Comparison of ENCODE assay signal across 1 cellular context in the genomic region with DNA sequence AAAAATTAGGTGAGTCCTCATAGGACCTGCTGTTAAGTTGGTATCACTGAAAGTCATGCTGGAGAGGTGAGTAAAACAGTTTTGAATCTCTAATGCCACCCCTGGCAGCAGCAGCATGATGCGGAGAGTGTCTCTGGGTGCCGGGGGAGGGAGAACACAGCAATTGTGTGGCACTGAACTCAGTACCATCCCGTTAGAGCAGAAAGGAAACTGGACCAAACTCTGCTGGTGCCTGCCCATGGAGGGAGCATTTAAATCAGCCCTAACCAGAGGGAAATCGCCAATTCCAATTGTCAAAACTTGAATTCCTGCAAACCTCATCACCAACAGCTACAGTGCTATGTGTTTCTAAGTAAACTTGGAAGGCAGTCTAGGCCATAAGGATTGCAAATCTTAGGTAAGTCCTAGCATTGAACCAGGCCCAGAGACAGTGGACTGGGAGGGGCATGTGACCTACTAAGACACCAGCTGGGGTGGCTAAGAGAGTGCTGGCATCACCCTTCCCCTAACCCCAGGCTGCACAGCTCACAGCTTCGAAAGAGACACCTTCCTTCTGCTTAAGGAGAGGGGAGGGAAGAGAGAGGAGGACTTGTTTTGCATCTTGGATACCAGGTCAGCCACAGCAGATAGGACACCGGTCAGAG.
TF ChIP-seq lines count a peak whose summit lies in the region.

No MANE protein-coding gene starts in this region.

TF ChIP-seq in K562, 482 proteins besides CTCF, POLR2A, EP300 and RAD21:
- TF ChIP-seq, protein P1, sequence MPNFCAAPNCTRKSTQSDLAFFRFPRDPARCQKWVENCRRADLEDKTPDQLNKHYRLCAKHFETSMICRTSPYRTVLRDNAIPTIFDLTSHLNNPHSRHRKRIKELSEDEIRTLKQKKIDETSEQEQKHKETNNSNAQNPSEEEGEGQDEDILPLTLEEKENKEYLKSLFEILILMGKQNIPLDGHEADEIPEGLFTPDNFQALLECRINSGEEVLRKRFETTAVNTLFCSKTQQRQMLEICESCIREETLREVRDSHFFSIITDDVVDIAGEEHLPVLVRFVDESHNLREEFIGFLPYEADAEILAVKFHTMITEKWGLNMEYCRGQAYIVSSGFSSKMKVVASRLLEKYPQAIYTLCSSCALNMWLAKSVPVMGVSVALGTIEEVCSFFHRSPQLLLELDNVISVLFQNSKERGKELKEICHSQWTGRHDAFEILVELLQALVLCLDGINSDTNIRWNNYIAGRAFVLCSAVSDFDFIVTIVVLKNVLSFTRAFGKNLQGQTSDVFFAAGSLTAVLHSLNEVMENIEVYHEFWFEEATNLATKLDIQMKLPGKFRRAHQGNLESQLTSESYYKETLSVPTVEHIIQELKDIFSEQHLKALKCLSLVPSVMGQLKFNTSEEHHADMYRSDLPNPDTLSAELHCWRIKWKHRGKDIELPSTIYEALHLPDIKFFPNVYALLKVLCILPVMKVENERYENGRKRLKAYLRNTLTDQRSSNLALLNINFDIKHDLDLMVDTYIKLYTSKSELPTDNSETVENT (CRISPR knock-in tag; IDR thresholded peaks at IDR 0.05), result no peak
- TF ChIP-seq HDAC6 (IDR thresholded peaks at IDR 0.05; ENCODE audit: low read depth, low read length) (no peak), ATF1 (CRISPR knock-in tag; IDR thresholded peaks at IDR 0.05) (no peak), ATF1 (tag; IDR thresholded peaks at IDR 0.05) (no peak), ZNF263 (CRISPR knock-in tag; IDR thresholded peaks at IDR 0.05; ENCODE audit: borderline replicate concordance) (no peak), LCOR (CRISPR knock-in tag; IDR thresholded peaks at IDR 0.05) (no peak)
- TF ChIP-seq, protein P2, sequence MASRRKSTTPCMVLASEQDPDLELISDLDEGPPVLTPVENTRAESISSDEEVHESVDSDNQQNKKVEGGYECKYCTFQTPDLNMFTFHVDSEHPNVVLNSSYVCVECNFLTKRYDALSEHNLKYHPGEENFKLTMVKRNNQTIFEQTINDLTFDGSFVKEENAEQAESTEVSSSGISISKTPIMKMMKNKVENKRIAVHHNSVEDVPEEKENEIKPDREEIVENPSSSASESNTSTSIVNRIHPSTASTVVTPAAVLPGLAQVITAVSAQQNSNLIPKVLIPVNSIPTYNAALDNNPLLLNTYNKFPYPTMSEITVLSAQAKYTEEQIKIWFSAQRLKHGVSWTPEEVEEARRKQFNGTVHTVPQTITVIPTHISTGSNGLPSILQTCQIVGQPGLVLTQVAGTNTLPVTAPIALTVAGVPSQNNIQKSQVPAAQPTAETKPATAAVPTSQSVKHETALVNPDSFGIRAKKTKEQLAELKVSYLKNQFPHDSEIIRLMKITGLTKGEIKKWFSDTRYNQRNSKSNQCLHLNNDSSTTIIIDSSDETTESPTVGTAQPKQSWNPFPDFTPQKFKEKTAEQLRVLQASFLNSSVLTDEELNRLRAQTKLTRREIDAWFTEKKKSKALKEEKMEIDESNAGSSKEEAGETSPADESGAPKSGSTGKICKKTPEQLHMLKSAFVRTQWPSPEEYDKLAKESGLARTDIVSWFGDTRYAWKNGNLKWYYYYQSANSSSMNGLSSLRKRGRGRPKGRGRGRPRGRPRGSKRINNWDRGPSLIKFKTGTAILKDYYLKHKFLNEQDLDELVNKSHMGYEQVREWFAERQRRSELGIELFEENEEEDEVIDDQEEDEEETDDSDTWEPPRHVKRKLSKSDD (conservative IDR thresholded peaks at IDR 0.05; ENCODE audit: low read length), result no peak
